20 cellular contexts compared by ENCODE assay signal in the genomic region with DNA sequence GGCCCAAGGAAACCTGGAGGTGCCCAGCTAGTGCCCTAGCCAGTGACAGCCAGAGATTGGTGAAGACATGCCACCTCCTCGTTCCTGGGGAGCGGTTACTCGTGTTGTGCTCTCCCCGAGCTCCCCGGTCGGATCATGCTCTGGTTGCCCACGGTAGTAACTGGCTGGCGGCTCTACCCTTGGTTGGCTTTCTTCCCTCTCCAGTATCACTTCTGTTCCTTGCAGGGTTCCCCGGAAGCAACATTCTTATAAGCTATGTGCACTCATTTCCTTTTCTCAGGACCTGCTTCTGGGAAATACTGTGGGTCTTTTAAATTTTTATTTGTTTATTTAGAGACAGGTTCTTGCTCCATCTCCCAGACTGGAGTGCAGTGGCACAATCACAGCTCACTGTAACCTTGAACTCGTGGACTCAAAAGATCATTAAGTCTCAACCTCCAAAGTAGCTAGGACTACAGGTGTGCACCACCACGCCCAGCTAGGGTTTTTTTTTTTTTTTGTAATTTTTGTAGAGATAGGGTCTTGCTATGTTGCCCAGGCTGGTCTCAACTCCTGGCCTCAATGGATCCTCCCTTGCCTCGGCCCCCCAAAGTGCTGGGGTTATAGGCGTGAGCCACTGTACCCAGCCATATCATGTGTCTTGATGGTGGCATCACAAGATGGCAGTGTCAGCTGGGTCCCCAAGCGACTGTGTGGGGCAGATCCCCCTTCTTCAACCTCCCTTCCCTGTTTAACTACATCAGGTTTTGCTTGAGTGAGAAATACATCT. TPM values are rescaled to one million over a fixed set of nuclear protein-coding genes. Genes with fewer than 3 reads are reported as not detected.
"Had no signal": no experiment of that assay in that cellular context is flagged by ENCODE, and none has a peak within 500 bp of the region (broad histone marks: within the 10 kb centered on the region; RNA-seq: fewer than 3 reads in every experiment).

No MANE protein-coding gene starts in this region.

- H3K4me2 ChIP-seq: smooth muscle cell had no signal

- DNase-seq: activated CD4-positive, alpha-beta T cell treated with anti-CD3 and anti-CD28 coated beads, Interleukin-2, amount 10 ng/mL, durations not matched to agents 7 days and 5 days; activated gamma-delta T cell treated with Interleukin-2 at 50 U/mL for 16 hours; activated naive CD8-positive, alpha-beta T cell treated with anti-CD3 and anti-CD28 coated beads, Interleukin-2, amount 10 ng/mL, durations not matched to agents 7 days and 5 days; effector CD4-positive, alpha-beta T cell; esophagus squamous epithelium; hippocampal formation; kidney; left ventricle myocardium inferior; mesenchymal stem cell; nucleus accumbens; stimulated activated CD4-positive, alpha-beta T cell treated with anti-CD3 and anti-CD28 coated beads, Interleukin-4, amount 100 ng/mL, for 4 hours; stimulated activated CD8-positive, alpha-beta memory T cell treated with anti-CD3 and anti-CD28 coated beads, Interleukin-4, amount 100 ng/mL, for 48 hours; trophoblast cell had no signal

- H3K4me3 ChIP-seq: coronary artery, esophagus squamous epithelium, left ventricle myocardium inferior, smooth muscle cell, suprapubic skin had no signal

- H3K9me3 ChIP-seq: esophagus squamous epithelium, left ventricle myocardium inferior, suprapubic skin had no signal

- H3K36me3 ChIP-seq: esophagus squamous epithelium, left ventricle myocardium inferior, suprapubic skin had no signal

- FAIRE-seq: kidney had no signal

- ATAC-seq: right cardiac atrium had no signal

- H3K27ac ChIP-seq: coronary artery, esophagus squamous epithelium, left ventricle myocardium inferior, suprapubic skin had no signal

- H3K4me1 ChIP-seq: left ventricle myocardium inferior, suprapubic skin had no signal

- H3K27me3 ChIP-seq: suprapubic skin had no signal

RNA-seq across cellular contexts. Expression of a gene that starts 6.9 kb away (rescaled TPM):
- total RNA-seq: esophagus squamous epithelium, fibroblast of villous mesenchyme, glomerular endothelial cell, kidney, left ventricle myocardium inferior, progenitor cell of endocrine pancreas, right cardiac atrium, smooth muscle cell, suprapubic skin had no signal
- polyA plus RNA-seq: right cardiac atrium had no signal

RNA-seq across cellular contexts. Expression of a gene that starts 13.4 kb away (rescaled TPM):
- total RNA-seq: esophagus squamous epithelium, glomerular endothelial cell, kidney, left ventricle myocardium inferior, right cardiac atrium, smooth muscle cell, suprapubic skin had no signal
- polyA plus RNA-seq: right cardiac atrium, smooth muscle cell had no signal
